22 cellular contexts compared by ENCODE assay signal in genomic region chr18:68263481-68263880, GRCh38.
DNase-seq lines count a peak whose midpoint lies in the region; ATAC-seq and TF ChIP-seq lines count a peak whose summit lies in the region.
"Had no signal": no experiment of that assay in that cellular context is flagged by ENCODE, and none has a peak within 500 bp of the region (broad histone marks: within the 10 kb centered on the region; RNA-seq: fewer than 3 reads in every experiment).

No MANE protein-coding gene starts in this region.

- H2BK120ac ChIP-seq in mesenchymal stem cell (ENCODE audit: low read depth, low read length): no peak overlapping the region

- no peaks in the 10 kb centered on the region for H3K9me3 ChIP-seq in mesenchymal stem cell (ENCODE audit: control insufficient read depth, low read length)
- H3K9me3 ChIP-seq: MG63, neutrophil, SJCRH30 had no signal

- peak overlapping the region in 1 of 2 experiments; percentile 15 for H2BK12ac ChIP-seq in mesenchymal stem cell (ENCODE audit: low read length in 2 of 2)

- H4K91ac ChIP-seq in mesenchymal stem cell (ENCODE audit: low read length): no peak overlapping the region

- no peaks in the 10 kb centered on the region for H3K79me1 ChIP-seq in mesenchymal stem cell (replicated peaks; ENCODE audit: low read length, poor library complexity, severe bottlenecking)

- 84% methylated on average over 5 of the region's 5 CpGs for WGBS in mesenchymal stem cell

- DNase-seq in AG20443 (ENCODE audit: low spot score) (peak; percentile 9), NCI-H226 (peak; percentile 68), cardiac fibroblast (ENCODE audit: low read depth in 2 of 2) (peak; percentile 5 to 73), mesenchymal stem cell (peak; percentile 1), HEK293T (ENCODE audit: extremely low spot score) (no peak), islet precursor cell (no peak)
- DNase-seq: activated CD8-positive, alpha-beta T cell treated with anti-CD3 and anti-CD28 coated beads for 36 hours; activated naive CD4-positive, alpha-beta T cell treated with anti-CD3 and anti-CD28 coated beads, Interleukin-2, amount 10 ng/mL, durations not matched to agents 7 days and 5 days; activated T-cell treated with anti-CD3 and anti-CD28 coated beads, Interleukin-2, amount 50 U/mL, for 24 hours; CD4-positive, alpha-beta T cell; DMS53; MG63; NCI-H1436; NCI-H69; SJCRH30; T-helper 2 cell had no signal

- TF ChIP-seq CTCF in cardiac fibroblast (IDR thresholded peaks at IDR 0.05; ENCODE audit: low read depth, low read length): no peak

- H3K4me3 ChIP-seq in cardiac fibroblast (replicated peaks in 1 of 2; ENCODE audit: low read depth in 2 of 2, low read length in 2 of 2): no peak overlapping the region
- no peak overlapping the region for H3K4me3 ChIP-seq in mesenchymal stem cell (ENCODE audit: insufficient read depth in 1 of 2, low read depth in 1 of 2, low read length in 2 of 2)
- H3K4me3 ChIP-seq: MG63, SJCRH30 had no signal

- H4K8ac ChIP-seq in mesenchymal stem cell (ENCODE audit: low read length): no peak overlapping the region

- H2BK5ac ChIP-seq in mesenchymal stem cell (ENCODE audit: low read depth, low read length, poor library complexity, severe bottlenecking): no peak overlapping the region

- H3K23ac ChIP-seq in mesenchymal stem cell (ENCODE audit: low read length in 2 of 2): no peak overlapping the region

- no peaks in the 10 kb centered on the region for H3K4me1 ChIP-seq in mesenchymal stem cell (ENCODE audit: control insufficient read depth, insufficient read depth, low read depth, low read length)
- H3K4me1 ChIP-seq: SJCRH30 had no signal

- H3K27me3 ChIP-seq in mesenchymal stem cell (ENCODE audit: control insufficient read depth in 1 of 2, insufficient read depth in 1 of 2, low read length in 2 of 2): no peaks in the 10 kb centered on the region
- H3K27me3 ChIP-seq: MG63, neutrophil, SJCRH30 had no signal

- ATAC-seq in GM21529 (IDR thresholded peaks at IDR 0.05; ENCODE audit: unreplicated experiment) (no peak), HG02642 (IDR thresholded peaks at IDR 0.05; ENCODE audit: poor library complexity, unreplicated experiment) (no peak)
- ATAC-seq: activated CD8-positive, alpha-beta T cell treated with anti-CD3 and anti-CD28 coated beads for 36 hours; left lobe of liver; stimulated activated effector memory CD8-positive, alpha-beta T cell treated with anti-CD3 and anti-CD28 coated beads, Interleukin-12 subunit alpha, Interleukin-12 subunit beta, amount 100 ng/mL, for 72 hours; WTC11 had no signal

- H3K4me2 ChIP-seq in mesenchymal stem cell (ENCODE audit: low read length, poor library complexity, severe bottlenecking): no peak overlapping the region

- no peak overlapping the region for H3K18ac ChIP-seq in mesenchymal stem cell (ENCODE audit: low read depth in 1 of 2, low read length in 2 of 2)

- no peak overlapping the region for H2AFZ ChIP-seq in mesenchymal stem cell (ENCODE audit: low read depth, low read length)

- POLR2A ChIA-PET in HEK293T (lab: Yijun Ruan, JAX): no interaction called here

- no peak overlapping the region for H3K27ac ChIP-seq in mesenchymal stem cell (ENCODE audit: low read length, poor library complexity, severe bottlenecking)
- H3K27ac ChIP-seq: neutrophil, SJCRH30 had no signal

- no peaks in the 10 kb centered on the region for H3K36me3 ChIP-seq in mesenchymal stem cell (ENCODE audit: control insufficient read depth in 1 of 2, insufficient read depth in 2 of 2, low read depth in 1 of 2, low read length in 2 of 2)
- H3K36me3 ChIP-seq: MG63, neutrophil, SJCRH30 had no signal

- no peak overlapping the region for H3K9ac ChIP-seq in mesenchymal stem cell (ENCODE audit: low read length)

- H2BK15ac ChIP-seq in mesenchymal stem cell (ENCODE audit: low read depth, poor library complexity, severe bottlenecking): no peak overlapping the region

- no peak overlapping the region for H3K14ac ChIP-seq in mesenchymal stem cell (ENCODE audit: low read length in 2 of 2)

- H2AK5ac ChIP-seq in mesenchymal stem cell (ENCODE audit: low read length, severe bottlenecking): no peak overlapping the region

- peak overlapping the region in 1 of 2 experiments; percentile 73 for H3K4ac ChIP-seq in mesenchymal stem cell (ENCODE audit: low read depth in 1 of 2, low read length in 2 of 2)

- CTCF ChIA-PET in HEK293T (lab: Yijun Ruan, JAX): no interaction called here

TF ChIP-seq in HEK293T, 16 proteins besides CTCF, POLR2A, EP300 and RAD21:
- TF ChIP-seq HDGF (IDR thresholded peaks at IDR 0.05; ENCODE audit: borderline replicate concordance) (no peak), SP1 (IDR thresholded peaks at IDR 0.05) (no peak), FOXA1 (IDR thresholded peaks at IDR 0.05) (no peak), FOXK2 (IDR thresholded peaks at IDR 0.05) (no peak), ELF4 (IDR thresholded peaks at IDR 0.05) (no peak), LEF1 (IDR thresholded peaks at IDR 0.05; ENCODE audit: borderline replicate concordance) (no peak), BHLHE40 (IDR thresholded peaks at IDR 0.05; ENCODE audit: borderline replicate concordance) (no peak), FOXM1 (IDR thresholded peaks at IDR 0.05; ENCODE audit: borderline replicate concordance) (no peak), NFRKB (IDR thresholded peaks at IDR 0.05) (no peak), CTBP1 (IDR thresholded peaks at IDR 0.05; ENCODE audit: borderline replicate concordance) (no peak)

Comparison
In these comparisons a context has a peak if more than half of its experiments do, and no peak if none do; other contexts are left out.
1. DNase-seq: peak in AG20443 (single experiment), NCI-H226 (single experiment), cardiac fibroblast (2 of 2) and mesenchymal stem cell (single experiment); none in HEK293T (single experiment) and islet precursor cell (single experiment).